23 cellular contexts compared by ENCODE assay signal in genomic region chr1:160196143-160196542, GRCh38. TPM values are rescaled to one million over a fixed set of nuclear protein-coding genes. Genes with fewer than 3 reads are reported as not detected.
A peak's percentile ranks its signal among the peaks of the same experiment; 100 is the strongest.
DNase-seq lines count a peak whose midpoint lies in the region; ATAC-seq and TF ChIP-seq lines count a peak whose summit lies in the region.
"Had no signal": no experiment of that assay in that cellular context is flagged by ENCODE, and none has a peak within 500 bp of the region (broad histone marks: within the 10 kb centered on the region; RNA-seq: fewer than 3 reads in every experiment).

No MANE protein-coding gene starts in this region.

- H3K27me3 ChIP-seq in H7 (ENCODE audit: control insufficient read depth, insufficient read depth, low read length) (no peaks in the 10 kb centered on the region), psoas muscle (ENCODE audit: insufficient read depth in 3 of 3, low read length in 2 of 3) (no peaks in the 10 kb centered on the region)
- H3K27me3 ChIP-seq: BLaER1 had no signal

- DNase-seq in H7 (peak; percentile 1), activated B cell treated with CpG ODN at 0.5 μM for 24 hours (no peak), psoas muscle (no peak), SW480 (ENCODE audit: low spot score) (no peak), D341Med (ENCODE audit: low spot score) (no peak)
- no peak for DNase-seq in stimulated activated naive CD8-positive, alpha-beta T cell treated with anti-CD3 and anti-CD28 coated beads, Interleukin-15, Interleukin-2, amounts not matched to agents 100 U/mL and 50 U/mL, for 24 hours
- DNase-seq: AML-193; Calu3; CD4-positive, alpha-beta memory T cell; DMS 273 treated with DMSO at 0.1 percent for 48 hours; DMS53; DND-41; EL; GM23248; HFFc6; KG1 had no signal

- ATAC-seq in activated B cell treated with CpG ODN at 0.5 μM for 24 hours (ENCODE audit: low read depth) (no peak), psoas muscle (no peak), HG02763 (IDR thresholded peaks at IDR 0.05; ENCODE audit: unreplicated experiment) (no peak)
- ATAC-seq in stimulated activated naive CD8-positive, alpha-beta T cell treated with anti-CD3 and anti-CD28 coated beads, Interleukin-15, Interleukin-2, amounts not matched to agents 100 U/mL and 50 U/mL, for 24 hours = no peak
- ATAC-seq: A549, HCT116, HepG2 had no signal

- TF ChIP-seq CTCF in activated B cell treated with CpG ODN at 0.5 μM for 24 hours (IDR thresholded peaks at IDR 0.05) (no peak), psoas muscle (IDR thresholded peaks at IDR 0.05) (no peak)

- H3K36me3 ChIP-seq in H7 (replicated peaks; ENCODE audit: control insufficient read depth, insufficient read depth, low read length) (no peaks in the 10 kb centered on the region), psoas muscle (ENCODE audit: insufficient read depth in 1 of 2, low read depth in 1 of 2) (peaks cover 0 to 68% of the 10 kb centered on the region in 2 donors)
- H3K36me3 ChIP-seq: BLaER1 had no signal

- peak overlapping the region; percentile 21 for H3K27ac Mint-ChIP-seq in activated B cell treated with CpG ODN at 0.5 μM for 24 hours
- H3K27ac Mint-ChIP-seq: CD14-positive monocyte; CD4-positive, alpha-beta memory T cell; HFFc6 had no signal

- no peak overlapping the region for H3K4me3 ChIP-seq in H7 (ENCODE audit: insufficient read depth, low read depth, low read length)
- H3K4me3 ChIP-seq in psoas muscle = no peak overlapping the region
- H3K4me3 ChIP-seq: A549, BLaER1, GM23248 had no signal

- H3K4me3 Mint-ChIP-seq in activated B cell treated with CpG ODN at 0.5 μM for 24 hours = no peak overlapping the region
- H3K4me3 Mint-ChIP-seq: CD14-positive monocyte; CD4-positive, alpha-beta memory T cell; HFFc6 had no signal

- POLR2A ChIA-PET in activated B cell treated with CpG ODN at 0.5 μM for 24 hours (lab: Charles Lee) = no interaction called here

- H3K27me3 Mint-ChIP-seq in activated B cell treated with CpG ODN at 0.5 μM for 24 hours = no peaks in the 10 kb centered on the region
- H3K27me3 Mint-ChIP-seq: CD4-positive, alpha-beta memory T cell had no signal

- H3K27ac ChIP-seq in psoas muscle = peak overlapping the region; percentile 55
- H3K27ac ChIP-seq: A549, BLaER1, GM23248 had no signal

- no peaks in the 10 kb centered on the region for H3K36me3 Mint-ChIP-seq in activated B cell treated with CpG ODN at 0.5 μM for 24 hours (ENCODE audit: low read depth)
- H3K36me3 Mint-ChIP-seq: CD14-positive monocyte; CD4-positive, alpha-beta memory T cell had no signal

- 73 to 82% (median 74%) methylated on average over 4 of the region's 4 CpGs for WGBS in psoas muscle, 3 donors

- peaks cover 7% of the 10 kb centered on the region for H3K4me1 Mint-ChIP-seq in activated B cell treated with CpG ODN at 0.5 μM for 24 hours
- H3K4me1 Mint-ChIP-seq: CD14-positive monocyte; CD4-positive, alpha-beta memory T cell had no signal

- no peaks in the 10 kb centered on the region for H3K9me3 ChIP-seq in psoas muscle
- H3K9me3 ChIP-seq: A549, BLaER1 had no signal

- H3K4me1 ChIP-seq in psoas muscle = peaks cover 24% of the 10 kb centered on the region
- H3K4me1 ChIP-seq: BLaER1 had no signal

- intact Hi-C loops in activated B cell treated with CpG ODN at 0.5 μM for 24 hours (cut with micrococcal nuclease) = loop anchor here (10.0 kb wide), 1 partner anchor 409 kb away; no protein-coding TSS in a partner anchor
- intact Hi-C loops in psoas muscle (cut with DNase I) = loop anchor here in 1 of 2 donors (5.0 kb wide), 1 partner anchor 46 kb away; no protein-coding TSS in a partner anchor

- CTCF ChIA-PET in activated B cell treated with CpG ODN at 0.5 μM for 24 hours (lab: Charles Lee) = interaction anchor here (1.9 to 2.1 kb wide), 2 partner anchors 55 to 95 kb away, joined by 10 to 11 read pairs; no protein-coding TSS in a partner anchor

- H3K9me3 Mint-ChIP-seq in activated B cell treated with CpG ODN at 0.5 μM for 24 hours = no peaks in the 10 kb centered on the region
- H3K9me3 Mint-ChIP-seq: CD14-positive monocyte; CD4-positive, alpha-beta memory T cell; HFFc6 had no signal

RNA-seq across cellular contexts. Expression of gene CASQ1, which starts 5.8 kb away (rescaled TPM):
- total RNA-seq in H7 (2014; rRNA removed; shearing (Covaris generic)) = 4.2 and 4.4 TPM in 2 replicates
- not detected in 2 replicates for total RNA-seq in activated B cell treated with CpG ODN at 0.5 μM for 24 hours
- 100 to 1,000 TPM; 399 to 903 (median 583) TPM for total RNA-seq in psoas muscle
- polyA plus RNA-seq in psoas muscle = 100 to 1,000 TPM; 171 to 412 (median 329) TPM
- total RNA-seq: Calu3; CD4-positive, alpha-beta memory T cell had no signal
- polyA plus RNA-seq: CD4-positive, alpha-beta memory T cell; GM23248 had no signal

RNA-seq across cellular contexts. Expression of gene PEA15, which starts 9.0 kb away (rescaled TPM):
- total RNA-seq in H7 (2014; rRNA removed; shearing (Covaris generic)) = 75.6 and 81.4 TPM in 2 replicates
- total RNA-seq in activated B cell treated with CpG ODN at 0.5 μM for 24 hours (107 and 111 TPM in 2 replicates), psoas muscle (100 to 1,000 TPM in 2 of 4 donors, 10 to 100 TPM in 2; 51.2 to 232 (median 95.8) TPM)
- 100 to 1,000 TPM in 1 of 3 donors, 10 to 100 TPM in 2; 83.4 to 111 (median 95.9) TPM for polyA plus RNA-seq in psoas muscle

RNA-seq across cellular contexts. Expression of gene ATP1A4, which starts 44.7 kb away (rescaled TPM):
- 0.73 and 0.74 TPM in 2 replicates for total RNA-seq in H7 (2014; rRNA removed; shearing (Covaris generic))
- total RNA-seq in activated B cell treated with CpG ODN at 0.5 μM for 24 hours (not detected in 2 replicates), psoas muscle (1 to 10 TPM in 1 of 4 donors, under 1 TPM in 3; 0.07 to 2.0 (median 0.38) TPM)
- polyA plus RNA-seq in psoas muscle = 1 to 10 TPM in 1 of 3 donors, under 1 TPM in 2; 0.03 to 1.3 (median 0.13) TPM
- total RNA-seq: Calu3; CD4-positive, alpha-beta memory T cell; G401; GM23248; HepG2; HFFc6 had no signal
- polyA plus RNA-seq: A549; CD4-positive, alpha-beta memory T cell; GM23248; HepG2 had no signal

Comparison
In these comparisons a context has a peak if more than half of its experiments do, and no peak if none do; other contexts are left out.
1. RNA of gene CASQ1, which starts 5.8 kb away (total RNA-seq): 399 to 903 TPM in psoas muscle; 4.2 to 4.4 TPM in H7 and not detected in activated B cell treated with CpG ODN at 0.5 μM for 24 hours; every median in the first group is over 10 times any median in the second.